Comparison of ENCODE assay signal across 1 cellular context in the genomic region with DNA sequence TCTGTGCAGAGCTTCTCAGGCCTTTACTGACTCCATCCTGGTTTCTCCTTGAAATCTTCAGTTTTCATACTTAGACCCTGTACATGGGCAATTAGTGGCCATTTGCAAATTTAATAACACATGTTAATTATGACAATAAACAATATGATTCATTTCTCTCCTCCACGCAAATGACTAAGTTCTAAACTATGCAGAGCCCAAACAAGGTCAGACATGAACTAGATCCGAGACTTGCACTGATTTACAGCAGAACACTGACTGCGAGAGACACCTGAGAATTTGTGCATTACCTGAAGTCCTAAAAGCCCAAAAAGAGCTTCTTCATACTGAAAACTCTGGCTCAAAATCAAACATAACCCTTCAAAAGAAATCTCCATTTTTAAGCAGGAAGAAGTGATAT.
TF ChIP-seq lines count a peak whose summit lies in the region.

No MANE protein-coding gene starts in this region.

TF ChIP-seq in IMR-90, 13 proteins besides CTCF, POLR2A, EP300 and RAD21:
- no peak for TF ChIP-seq RCOR1 (IDR thresholded peaks at IDR 0.05; ENCODE audit: insufficient replicate concordance, low read length)
- TF ChIP-seq CEBPB (IDR thresholded peaks at IDR 0.05; ENCODE audit: low read depth, low read length), result no peak
- no peak for TF ChIP-seq NFE2L2 (IDR thresholded peaks at IDR 0.05; ENCODE audit: low read depth, low read length)
- TF ChIP-seq MAFK (IDR thresholded peaks at IDR 0.05; ENCODE audit: low read depth, low read length), result no peak
- TF ChIP-seq FOS (IDR thresholded peaks at IDR 0.05; ENCODE audit: low read depth, low read length), result no peak
- no peak for TF ChIP-seq MXI1 (IDR thresholded peaks at IDR 0.05; ENCODE audit: borderline replicate concordance, low read depth, low read length)
- TF ChIP-seq CHD1 (IDR thresholded peaks at IDR 0.05; ENCODE audit: low read depth, low read length), result no peak
- TF ChIP-seq RFX5 (IDR thresholded peaks at IDR 0.05; ENCODE audit: low read depth, low read length), result no peak
